In the genomic region with DNA sequence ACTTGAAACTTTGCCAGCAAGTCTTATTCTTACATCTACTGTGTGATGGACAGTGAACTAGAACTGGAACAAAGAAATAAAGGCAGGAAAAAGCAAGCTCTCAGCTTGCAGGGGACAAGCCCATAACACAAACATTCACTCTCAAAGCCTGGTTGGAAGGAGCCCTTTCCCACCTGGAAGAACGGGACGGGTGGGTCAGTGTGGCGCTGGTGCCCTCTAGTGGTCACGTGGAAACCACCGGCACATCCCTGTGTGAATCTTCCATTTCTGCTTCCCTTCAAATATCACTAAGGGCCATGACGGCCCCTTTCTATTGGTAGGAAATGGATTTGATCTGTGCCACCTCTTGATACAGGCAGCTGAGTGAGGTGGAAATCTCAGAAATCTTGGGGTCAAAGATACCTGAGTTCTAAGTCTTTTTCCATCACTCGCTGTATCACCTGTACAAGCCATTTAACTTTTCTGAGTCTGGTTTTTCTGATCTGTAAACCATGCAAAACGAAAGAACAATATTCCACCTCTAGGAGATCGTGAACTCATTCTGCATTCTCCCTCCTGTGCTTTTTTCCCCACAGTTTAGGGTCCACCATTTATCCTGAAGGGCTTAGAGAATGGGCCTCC, we compare ENCODE assay signal across 9 cellular contexts.
A peak's percentile ranks its signal among the peaks of the same experiment; 100 is the strongest.
DNase-seq lines count a peak whose midpoint lies in the region; FAIRE-seq and TF ChIP-seq lines count a peak whose summit lies in the region.
"Had no signal": no experiment of that assay in that cellular context is flagged by ENCODE, and none has a peak within 500 bp of the region (broad histone marks: within the 10 kb centered on the region; RNA-seq: fewer than 3 reads in every experiment).

No MANE protein-coding gene starts in this region.

- no peaks in the 10 kb centered on the region for H3K36me3 Mint-ChIP-seq in brain

- H3K27ac Mint-ChIP-seq in brain = no peak overlapping the region

- H3K27me3 Mint-ChIP-seq in brain = peaks cover 25% of the 10 kb centered on the region

- peaks cover 0 to 15% (median 3%) of the 10 kb centered on the region in 5 experiments for H3K9me3 Mint-ChIP-seq in brain

- no peak overlapping the region for H3K4me3 Mint-ChIP-seq in brain

- FAIRE-seq in HTR-8/SVneo (lab: Jason Lieb, UNC) = peak; percentile 28
- FAIRE-seq: colon had no signal

- DNase-seq in NCI-H1092 treated with DMSO at 0.1 percent for 48 hours (lab: John Stamatoyannopoulos, UW) (peak; percentile 0), NCI-H1092 (lab: John Stamatoyannopoulos, UW) (no peak), HTR-8/SVneo (ENCODE audit: insufficient read length, low spot score) (peak; percentile 68), SKM-1 (lab: John Stamatoyannopoulos, UW; ENCODE audit: unreplicated experiment) (peak; percentile 7), inferior parietal cortex (ENCODE audit: extremely low spot score) (peak; percentile 71)
- DNase-seq in stimulated activated CD4-positive, alpha-beta T cell treated with anti-CD3 and anti-CD28 coated beads, Interleukin-2, amount 100 ng/mL, for 24 hours = peak; percentile 52 to 59
- no peak for DNase-seq in stimulated activated naive CD4-positive, alpha-beta T cell treated with Interleukin-2 at 50 U/mL for 16 hours (lab: John Stamatoyannopoulos, UW)

- TF ChIP-seq CTCF in brain (conservative IDR thresholded peaks at IDR 0.05) = peak; percentile 91 to 96

- H3K4me1 Mint-ChIP-seq in brain = peaks cover 9% of the 10 kb centered on the region

Comparison
In these comparisons a context has a peak if more than half of its experiments do, and no peak if none do; other contexts are left out.
1. DNase-seq: peak in NCI-H1092 treated with DMSO at 0.1 percent for 48 hours (single experiment), HTR-8/SVneo (single experiment), SKM-1 (single experiment), inferior parietal cortex (single experiment) and stimulated activated CD4-positive, alpha-beta T cell treated with anti-CD3 and anti-CD28 coated beads, Interleukin-2, amount 100 ng/mL, for 24 hours (2 of 2); none in NCI-H1092 (single experiment) and stimulated activated naive CD4-positive, alpha-beta T cell treated with Interleukin-2 at 50 U/mL for 16 hours (single experiment).